In genomic region chr6:13918686-13919085, GRCh38 we compare ENCODE assay signal across 28 cellular contexts. TPM values are rescaled to one million over a fixed set of nuclear protein-coding genes. Genes with fewer than 3 reads are reported as not detected.
"Had no signal": no experiment of that assay in that cellular context is flagged by ENCODE, and none has a peak within 500 bp of the region (broad histone marks: within the 10 kb centered on the region; RNA-seq: fewer than 3 reads in every experiment).

No MANE protein-coding gene starts in this region.

- H3K9me3 ChIP-seq: esophagus muscularis mucosa, gastroesophageal sphincter, heart left ventricle, psoas muscle, sigmoid colon, testis, tibial artery, upper lobe of left lung, uterus had no signal

- H3K79me2 ChIP-seq: hepatocyte had no signal

- H3K27me3 ChIP-seq: testis, upper lobe of left lung, uterus had no signal

- H3K36me3 ChIP-seq: esophagus muscularis mucosa, gastroesophageal sphincter, heart left ventricle, sigmoid colon, tibial artery, upper lobe of left lung, uterus had no signal

- H3K4me3 ChIP-seq: coronary artery, esophagus muscularis mucosa, gastroesophageal sphincter, heart left ventricle, hepatocyte, psoas muscle, sigmoid colon, testis, tibial artery, upper lobe of left lung, uterus had no signal

- H3K4me2 ChIP-seq: hepatocyte had no signal

- FAIRE-seq: endothelial cell of umbilical vein, kidney had no signal

- H3K27ac ChIP-seq: coronary artery, esophagus muscularis mucosa, foreskin keratinocyte, gastroesophageal sphincter, heart left ventricle, hepatocyte, psoas muscle, sigmoid colon, testis, tibial artery, upper lobe of left lung, uterus had no signal

- ATAC-seq: foreskin keratinocyte; gastroesophageal sphincter; heart left ventricle; left lobe of liver; naive thymus-derived CD8-positive, alpha-beta T cell; psoas muscle; right cardiac atrium; stimulated activated effector memory CD8-positive, alpha-beta T cell treated with anti-CD3 and anti-CD28 coated beads, Interleukin-12 subunit alpha, Interleukin-12 subunit beta, amount 100 ng/mL, for 72 hours had no signal

- H3K4me1 ChIP-seq: esophagus muscularis mucosa, gastroesophageal sphincter, testis, upper lobe of left lung, uterus had no signal

- DNase-seq: dermis blood vessel endothelial cell; effector memory CD4-positive, alpha-beta T cell; foreskin keratinocyte; heart left ventricle; kidney; mesendoderm; naive thymus-derived CD8-positive, alpha-beta T cell; nephron progenitor cell; nucleus accumbens; posterior cingulate gyrus; psoas muscle; right cardiac atrium; sigmoid colon; stimulated activated CD4-positive, alpha-beta T cell treated with anti-CD3 and anti-CD28 coated beads, Interleukin-2, amount 100 ng/mL, for 24 hours; stimulated activated CD4-positive, alpha-beta T cell treated with anti-CD3 and anti-CD28 coated beads, Interleukin-4, amount 100 ng/mL, for 24 hours; stimulated activated naive CD4-positive, alpha-beta T cell treated with Interleukin-2 at 50 U/mL for 16 hours; substantia nigra; testis; tibial artery; upper lobe of left lung; uterus had no signal

- H2AFZ ChIP-seq: hepatocyte had no signal

RNA-seq across cellular contexts. Expression of gene RNF182, which starts 6.1 kb away (rescaled TPM):
- total RNA-seq: naive thymus-derived CD8-positive, alpha-beta T cell had no signal
- polyA plus RNA-seq: hepatocyte; naive thymus-derived CD8-positive, alpha-beta T cell had no signal
